ENCODE assay signal across 7 cellular contexts in the genomic region with DNA sequence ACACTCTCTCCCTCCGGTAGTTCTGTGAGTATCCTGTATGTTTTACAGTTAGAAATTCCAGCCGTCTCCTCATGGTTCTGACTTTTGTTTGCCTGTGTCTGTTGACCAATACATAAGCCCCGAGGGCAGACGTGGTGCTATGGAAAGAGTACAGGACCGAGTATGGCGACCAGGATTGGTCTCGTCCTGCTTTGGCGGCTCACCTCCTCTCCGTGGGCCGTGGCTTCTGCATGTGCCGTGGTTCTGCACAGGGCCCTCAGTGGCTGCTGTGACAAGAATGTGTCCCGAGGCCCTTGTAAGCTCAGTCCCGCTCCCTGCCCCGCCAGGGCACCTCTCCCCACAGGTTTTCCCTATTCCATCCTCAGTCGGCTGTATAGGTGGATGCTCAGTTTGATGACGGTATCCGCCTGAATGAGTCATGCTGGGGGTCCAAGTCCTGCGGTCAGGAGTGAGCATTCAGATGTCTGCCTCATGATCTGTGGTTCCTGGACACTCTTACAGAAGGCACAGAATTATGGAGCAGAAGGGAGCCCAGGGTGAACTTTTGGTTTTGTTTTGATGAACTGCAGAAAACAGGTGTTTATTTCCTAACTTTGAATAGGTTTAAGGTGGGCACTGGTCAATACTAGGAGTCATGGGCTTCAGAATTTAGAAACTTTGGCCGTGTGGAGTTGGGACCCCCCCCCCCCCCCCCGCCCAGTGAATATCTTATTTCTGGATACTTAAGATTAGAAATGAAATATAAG. TPM values are rescaled to one million over a fixed set of nuclear protein-coding genes. Genes with fewer than 3 reads are reported as not detected.
A peak's percentile ranks its signal among the peaks of the same experiment; 100 is the strongest.
DNase-seq lines count a peak whose midpoint lies in the region; ATAC-seq and TF ChIP-seq lines count a peak whose summit lies in the region.

No MANE protein-coding gene starts in this region.

- peaks cover 0 to 32% (median 0%) of the 10 kb centered on the region in 3 donors for H3K36me3 ChIP-seq in Peyer's patch

- H3K27ac ChIP-seq in Peyer's patch: no peak overlapping the region
- H3K27ac ChIP-seq in epithelial cell of prostate: peak overlapping the region; percentile 36

- no peak for TF ChIP-seq POLR2A in Peyer's patch (IDR thresholded peaks at IDR 0.05)

- H3K4me1 ChIP-seq in Peyer's patch: peaks cover 3 to 19% (median 11%) of the 10 kb centered on the region in 4 donors

- H3K4me3 ChIP-seq in GM12875 (ENCODE audit: low read depth, low read length): peak overlapping the region; percentile 59
- H3K4me3 ChIP-seq in Peyer's patch: peak overlapping the region; percentile 98 to 99 (median 98)

- H3K27me3 ChIP-seq in Peyer's patch: no peaks in the 10 kb centered on the region

- no peak for ATAC-seq in GM19397 (IDR thresholded peaks at IDR 0.05; ENCODE audit: unreplicated experiment)
- no peak for ATAC-seq in HG03135 (IDR thresholded peaks at IDR 0.05; ENCODE audit: unreplicated experiment)

- no peaks in the 10 kb centered on the region for H3K9me3 ChIP-seq in Peyer's patch

- DNase-seq in Peyer's patch (no peak), epithelial cell of prostate (ENCODE audit: low read depth, low spot score) (peak; percentile 6), non-pigmented ciliary epithelial cell (ENCODE audit: low read depth) (peak; percentile 80)
- DNase-seq in effector CD8-positive, alpha-beta T cell (lab: John Stamatoyannopoulos, UW): no peak

- TF ChIP-seq CTCF in GM12875 (IDR thresholded peaks at IDR 0.05; ENCODE audit: borderline replicate concordance, insufficient read depth, low read depth, low read length): no peak
- TF ChIP-seq CTCF in Peyer's patch (IDR thresholded peaks at IDR 0.05): no peak

RNA-seq across cellular contexts. Expression of a gene that starts 1.2 kb away (rescaled TPM):
- total RNA-seq in Peyer's patch: 100 to 1,000 TPM in 1 of 4 donors, 10 to 100 TPM in 3; 66.6 to 149 (median 89.8) TPM

RNA-seq across cellular contexts. Expression of a gene that starts 19.2 kb away (rescaled TPM):
- total RNA-seq in Peyer's patch: not detected

RNA-seq across cellular contexts. Expression of a gene that starts 19.5 kb away (rescaled TPM):
- total RNA-seq in Peyer's patch: not detected

RNA-seq across cellular contexts. Expression of a gene that starts 38.1 kb away (rescaled TPM):
- not detected for total RNA-seq in Peyer's patch

RNA-seq across cellular contexts. Expression of a gene that starts 57.9 kb away (rescaled TPM):
- total RNA-seq in Peyer's patch: 10 to 100 TPM; 25.7 to 30.5 (median 28.3) TPM

Comparison
In these comparisons a context has a peak if more than half of its experiments do, and no peak if none do; other contexts are left out.
1. DNase-seq: peak in epithelial cell of prostate (single experiment) and non-pigmented ciliary epithelial cell (single experiment); none in Peyer's patch (0 of 3) and effector CD8-positive, alpha-beta T cell (single experiment).